ENCODE assay signal across 17 cellular contexts in the genomic region with DNA sequence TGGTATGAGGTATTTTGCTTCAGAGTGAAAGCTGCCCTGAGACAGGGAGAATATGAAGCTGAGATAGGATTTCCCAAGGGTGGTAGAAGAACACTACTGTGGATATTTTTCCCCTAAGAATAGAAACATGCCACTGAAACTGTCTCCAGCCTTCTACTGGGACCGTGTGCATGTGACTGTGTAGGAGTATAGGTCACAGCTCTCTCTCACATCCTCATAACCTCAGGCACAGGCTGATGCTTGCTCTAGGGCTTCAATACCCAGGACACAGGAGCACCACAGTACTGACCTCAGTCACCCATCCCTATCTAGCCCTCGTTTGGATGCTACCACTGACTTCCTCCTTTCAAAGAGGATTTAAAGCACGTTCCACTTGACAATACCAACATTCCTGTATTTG.
DNase-seq lines count a peak whose midpoint lies in the region; ATAC-seq lines count a peak whose summit lies in the region.
"Had no signal": no experiment of that assay in that cellular context is flagged by ENCODE, and none has a peak within 500 bp of the region (broad histone marks: within the 10 kb centered on the region; RNA-seq: fewer than 3 reads in every experiment).

No MANE protein-coding gene starts in this region.

- H3K18ac ChIP-seq in mesenchymal stem cell (ENCODE audit: low read depth in 1 of 2, low read length in 2 of 2), result no peak overlapping the region

- peak overlapping the region; percentile 29 for H4K8ac ChIP-seq in mesenchymal stem cell (ENCODE audit: low read length)

- no peak overlapping the region for H3K9ac ChIP-seq in mesenchymal stem cell (ENCODE audit: low read length)

- H2BK12ac ChIP-seq in mesenchymal stem cell (ENCODE audit: low read length in 2 of 2), result no peak overlapping the region

- H3K4ac ChIP-seq in mesenchymal stem cell (ENCODE audit: low read depth in 1 of 2, low read length in 2 of 2), result no peak overlapping the region

- H3K9me3 ChIP-seq in mesenchymal stem cell (ENCODE audit: control insufficient read depth, low read length), result no peaks in the 10 kb centered on the region
- H3K9me3 ChIP-seq: suprapubic skin had no signal

- 100% methylated on average over 2 of the region's 3 CpGs for WGBS in mesenchymal stem cell

- ATAC-seq in GM19023 (IDR thresholded peaks at IDR 0.05; ENCODE audit: unreplicated experiment) (peak; percentile 63), HG02623 (IDR thresholded peaks at IDR 0.05; ENCODE audit: unreplicated experiment) (peak; percentile 43), HG03571 (IDR thresholded peaks at IDR 0.05; ENCODE audit: unreplicated experiment) (no peak)
- ATAC-seq: natural killer cell had no signal

- peaks cover 11% of the 10 kb centered on the region for H3K79me1 ChIP-seq in mesenchymal stem cell (replicated peaks; ENCODE audit: low read length, poor library complexity, severe bottlenecking)

- H2AFZ ChIP-seq in mesenchymal stem cell (ENCODE audit: low read depth, low read length), result no peak overlapping the region

- H2BK120ac ChIP-seq in mesenchymal stem cell (ENCODE audit: low read depth, low read length), result no peak overlapping the region

- H3K27me3 ChIP-seq in mesenchymal stem cell (ENCODE audit: control insufficient read depth in 1 of 2, insufficient read depth in 1 of 2, low read length in 2 of 2), result no peaks in the 10 kb centered on the region
- H3K27me3 ChIP-seq: suprapubic skin had no signal

- no peak overlapping the region for H2BK15ac ChIP-seq in mesenchymal stem cell (ENCODE audit: low read depth, poor library complexity, severe bottlenecking)

- no peak overlapping the region for H2BK5ac ChIP-seq in mesenchymal stem cell (ENCODE audit: low read depth, low read length, poor library complexity, severe bottlenecking)

- no peak overlapping the region for H4K91ac ChIP-seq in mesenchymal stem cell (ENCODE audit: low read length)

- H3K4me3 ChIP-seq in mesenchymal stem cell (ENCODE audit: insufficient read depth in 1 of 2, low read depth in 1 of 2, low read length in 2 of 2), result no peak overlapping the region
- H3K4me3 ChIP-seq: suprapubic skin had no signal

- H3K4me1 ChIP-seq in mesenchymal stem cell (ENCODE audit: control insufficient read depth, insufficient read depth, low read depth, low read length), result peaks cover 9% of the 10 kb centered on the region

- no peak overlapping the region for H3K27ac ChIP-seq in mesenchymal stem cell (ENCODE audit: low read length, poor library complexity, severe bottlenecking)
- H3K27ac ChIP-seq: RWPE1, suprapubic skin had no signal

- H3K36me3 ChIP-seq in mesenchymal stem cell (ENCODE audit: control insufficient read depth in 1 of 2, insufficient read depth in 2 of 2, low read depth in 1 of 2, low read length in 2 of 2), result peaks cover 9 to 72% of the 10 kb centered on the region in 2 experiments

- H3K23ac ChIP-seq in mesenchymal stem cell (ENCODE audit: low read length in 2 of 2), result peak overlapping the region in 1 of 2 experiments; percentile 6

- no peak overlapping the region for H3K4me2 ChIP-seq in mesenchymal stem cell (ENCODE audit: low read length, poor library complexity, severe bottlenecking)

- H2AK5ac ChIP-seq in mesenchymal stem cell (ENCODE audit: low read length, severe bottlenecking), result no peak overlapping the region

- DNase-seq in MV-4-11 (lab: John Stamatoyannopoulos, UW) (peak; percentile 69), mesenchymal stem cell (no peak), occipital lobe (lab: John Stamatoyannopoulos, UW) (no peak), amygdala (lab: John Stamatoyannopoulos, UW) (no peak)
- DNase-seq: activated naive CD4-positive, alpha-beta T cell treated with Interleukin-2 at 50 U/mL for 16 hours; mesendoderm; natural killer cell; NCI-H1694; posterior cingulate gyrus; small intestine; stimulated activated CD4-positive, alpha-beta T cell treated with anti-CD3 and anti-CD28 coated beads, Interleukin-4, amount 100 ng/mL, for 24 hours; SW 1271 had no signal

- H3K14ac ChIP-seq in mesenchymal stem cell (ENCODE audit: low read length in 2 of 2), result no peak overlapping the region
